ENCODE assay signal across 1 cellular context in the genomic region with DNA sequence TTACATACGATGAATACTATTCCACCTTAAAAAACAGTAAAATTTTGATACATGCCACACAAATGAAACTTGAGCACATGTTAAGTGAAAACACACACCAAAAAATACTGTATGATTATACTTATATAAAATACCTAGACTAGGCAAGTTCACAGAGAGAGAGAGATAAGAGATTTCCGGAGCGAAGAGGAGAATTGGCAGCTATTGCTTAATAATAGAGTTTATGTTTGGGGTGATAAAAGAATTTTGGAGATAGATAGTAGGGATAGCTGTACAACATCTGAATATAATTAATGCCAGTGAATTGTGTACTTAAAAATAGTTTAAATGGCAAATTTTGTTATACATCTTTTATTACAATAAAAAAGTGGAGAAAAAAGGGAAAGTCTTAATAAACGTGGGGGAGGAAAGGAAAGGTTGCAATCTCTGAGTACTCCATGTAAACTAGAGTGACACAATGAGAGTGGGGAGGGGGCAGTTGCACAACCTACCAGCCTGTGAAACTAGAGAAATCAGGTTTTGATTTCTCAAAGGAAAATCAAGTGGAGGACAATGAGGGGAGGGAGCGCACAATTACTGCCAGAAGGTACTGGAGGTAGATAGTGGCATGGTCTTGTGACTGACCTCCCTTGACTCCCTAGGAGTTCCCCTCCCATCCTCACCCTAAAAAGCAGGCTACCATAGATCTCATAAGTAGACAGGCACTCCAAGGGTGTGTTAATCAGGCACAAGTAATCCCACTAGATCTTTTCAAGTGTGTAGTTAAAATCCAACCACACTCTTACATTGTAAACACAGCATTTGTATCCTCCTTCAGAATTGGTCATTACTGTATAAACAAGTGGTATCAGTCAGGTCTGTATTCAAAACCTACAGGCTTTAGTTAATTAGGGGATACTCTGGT.
TF ChIP-seq lines count a peak whose summit lies in the region.

No MANE protein-coding gene starts in this region.

TF ChIP-seq in liver, 16 proteins besides CTCF, POLR2A, EP300 and RAD21 (continued from another document):
- peak; percentile 24 to 26 for TF ChIP-seq HNF4A (conservative IDR thresholded peaks at IDR 0.05)
- TF ChIP-seq RXRA (IDR thresholded peaks at IDR 0.05): peak in 1 of 2 donors; percentile 14
- TF ChIP-seq FOXA1 (IDR thresholded peaks at IDR 0.05): no peak
- TF ChIP-seq YY1 (IDR thresholded peaks at IDR 0.05): no peak
- TF ChIP-seq, protein P1, sequence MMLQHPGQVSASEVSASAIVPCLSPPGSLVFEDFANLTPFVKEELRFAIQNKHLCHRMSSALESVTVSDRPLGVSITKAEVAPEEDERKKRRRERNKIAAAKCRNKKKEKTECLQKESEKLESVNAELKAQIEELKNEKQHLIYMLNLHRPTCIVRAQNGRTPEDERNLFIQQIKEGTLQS (IDR thresholded peaks at IDR 0.05): no peak
- no peak for TF ChIP-seq EGR1 (IDR thresholded peaks at IDR 0.05; ENCODE audit: low read depth in 2 of 2)
- TF ChIP-seq, protein P2, sequence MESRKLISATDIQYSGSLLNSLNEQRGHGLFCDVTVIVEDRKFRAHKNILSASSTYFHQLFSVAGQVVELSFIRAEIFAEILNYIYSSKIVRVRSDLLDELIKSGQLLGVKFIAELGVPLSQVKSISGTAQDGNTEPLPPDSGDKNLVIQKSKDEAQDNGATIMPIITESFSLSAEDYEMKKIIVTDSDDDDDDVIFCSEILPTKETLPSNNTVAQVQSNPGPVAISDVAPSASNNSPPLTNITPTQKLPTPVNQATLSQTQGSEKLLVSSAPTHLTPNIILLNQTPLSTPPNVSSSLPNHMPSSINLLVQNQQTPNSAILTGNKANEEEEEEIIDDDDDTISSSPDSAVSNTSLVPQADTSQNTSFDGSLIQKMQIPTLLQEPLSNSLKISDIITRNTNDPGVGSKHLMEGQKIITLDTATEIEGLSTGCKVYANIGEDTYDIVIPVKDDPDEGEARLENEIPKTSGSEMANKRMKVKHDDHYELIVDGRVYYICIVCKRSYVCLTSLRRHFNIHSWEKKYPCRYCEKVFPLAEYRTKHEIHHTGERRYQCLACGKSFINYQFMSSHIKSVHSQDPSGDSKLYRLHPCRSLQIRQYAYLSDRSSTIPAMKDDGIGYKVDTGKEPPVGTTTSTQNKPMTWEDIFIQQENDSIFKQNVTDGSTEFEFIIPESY (IDR thresholded peaks at IDR 0.05): no peak
- TF ChIP-seq HNF4G (IDR thresholded peaks at IDR 0.05): no peak
- TF ChIP-seq JUND (IDR thresholded peaks at IDR 0.05): no peak
- TF ChIP-seq SP1 (IDR thresholded peaks at IDR 0.05): no peak
- TF ChIP-seq, protein P3, sequence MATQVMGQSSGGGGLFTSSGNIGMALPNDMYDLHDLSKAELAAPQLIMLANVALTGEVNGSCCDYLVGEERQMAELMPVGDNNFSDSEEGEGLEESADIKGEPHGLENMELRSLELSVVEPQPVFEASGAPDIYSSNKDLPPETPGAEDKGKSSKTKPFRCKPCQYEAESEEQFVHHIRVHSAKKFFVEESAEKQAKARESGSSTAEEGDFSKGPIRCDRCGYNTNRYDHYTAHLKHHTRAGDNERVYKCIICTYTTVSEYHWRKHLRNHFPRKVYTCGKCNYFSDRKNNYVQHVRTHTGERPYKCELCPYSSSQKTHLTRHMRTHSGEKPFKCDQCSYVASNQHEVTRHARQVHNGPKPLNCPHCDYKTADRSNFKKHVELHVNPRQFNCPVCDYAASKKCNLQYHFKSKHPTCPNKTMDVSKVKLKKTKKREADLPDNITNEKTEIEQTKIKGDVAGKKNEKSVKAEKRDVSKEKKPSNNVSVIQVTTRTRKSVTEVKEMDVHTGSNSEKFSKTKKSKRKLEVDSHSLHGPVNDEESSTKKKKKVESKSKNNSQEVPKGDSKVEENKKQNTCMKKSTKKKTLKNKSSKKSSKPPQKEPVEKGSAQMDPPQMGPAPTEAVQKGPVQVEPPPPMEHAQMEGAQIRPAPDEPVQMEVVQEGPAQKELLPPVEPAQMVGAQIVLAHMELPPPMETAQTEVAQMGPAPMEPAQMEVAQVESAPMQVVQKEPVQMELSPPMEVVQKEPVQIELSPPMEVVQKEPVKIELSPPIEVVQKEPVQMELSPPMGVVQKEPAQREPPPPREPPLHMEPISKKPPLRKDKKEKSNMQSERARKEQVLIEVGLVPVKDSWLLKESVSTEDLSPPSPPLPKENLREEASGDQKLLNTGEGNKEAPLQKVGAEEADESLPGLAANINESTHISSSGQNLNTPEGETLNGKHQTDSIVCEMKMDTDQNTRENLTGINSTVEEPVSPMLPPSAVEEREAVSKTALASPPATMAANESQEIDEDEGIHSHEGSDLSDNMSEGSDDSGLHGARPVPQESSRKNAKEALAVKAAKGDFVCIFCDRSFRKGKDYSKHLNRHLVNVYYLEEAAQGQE (IDR thresholded peaks at IDR 0.05): no peak
